In the genomic region with DNA sequence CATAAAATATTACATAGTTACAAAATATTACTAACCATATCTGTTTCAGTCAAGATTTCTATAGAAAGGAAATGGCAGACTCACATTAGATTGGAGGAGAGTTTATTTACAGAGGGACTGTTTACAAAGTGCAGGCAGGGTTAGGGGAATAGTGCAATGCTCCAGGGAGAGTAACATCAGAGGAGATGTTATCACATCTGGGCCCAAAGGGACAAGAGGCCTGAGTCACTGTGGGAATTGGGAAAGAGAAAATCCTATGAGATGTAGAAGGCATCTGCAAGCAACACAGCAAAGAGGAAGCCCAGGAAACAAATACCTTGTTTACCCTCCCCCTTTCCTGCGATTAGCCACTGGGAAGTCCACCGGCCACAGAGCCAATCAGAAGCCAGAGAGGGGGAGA, we compare ENCODE assay signal across 18 cellular contexts.
DNase-seq lines count a peak whose midpoint lies in the region; TF ChIP-seq lines count a peak whose summit lies in the region.
"Had no signal": no experiment of that assay in that cellular context is flagged by ENCODE, and none has a peak within 500 bp of the region (broad histone marks: within the 10 kb centered on the region; RNA-seq: fewer than 3 reads in every experiment).

No MANE protein-coding gene starts in this region.

- no peaks in the 10 kb centered on the region for H3K36me3 ChIP-seq in neuronal stem cell (replicated peaks in 1 of 2; ENCODE audit: control insufficient read depth in 2 of 2, insufficient read depth in 2 of 2, low read length in 2 of 2)
- H3K36me3 ChIP-seq in tibial nerve = no peaks in the 10 kb centered on the region
- H3K36me3 ChIP-seq: heart right ventricle, sigmoid colon had no signal

- H3K27ac ChIP-seq in neuronal stem cell (replicated peaks; ENCODE audit: low read length) (no peak overlapping the region), tibial nerve (no peak overlapping the region)
- H3K27ac ChIP-seq: C4-2B, heart right ventricle, KMS-11, sigmoid colon had no signal

- H2BK15ac ChIP-seq in neuronal stem cell (ENCODE audit: low read length) = no peak overlapping the region

- no peak overlapping the region for H2AK5ac ChIP-seq in neuronal stem cell (ENCODE audit: low read depth, low read length)

- no peaks in the 10 kb centered on the region for H3K27me3 ChIP-seq in neuronal stem cell (ENCODE audit: control insufficient read depth in 3 of 3, insufficient read depth in 3 of 3, low read depth in 1 of 3, low read length in 3 of 3)
- no peaks in the 10 kb centered on the region for H3K27me3 ChIP-seq in tibial nerve
- H3K27me3 ChIP-seq: heart right ventricle, sigmoid colon had no signal

- H4K91ac ChIP-seq in neuronal stem cell (ENCODE audit: low read depth, low read length, poor library complexity) = no peak overlapping the region

- no peak overlapping the region for H3K4ac ChIP-seq in neuronal stem cell (ENCODE audit: low read length)

- no peaks in the 10 kb centered on the region for H3K79me1 ChIP-seq in neuronal stem cell (ENCODE audit: low read depth, low read length)

- TF ChIP-seq CTCF in NB4 (IDR thresholded peaks at IDR 0.05; ENCODE audit: low read depth, low read length) = no peak
- no peak for TF ChIP-seq CTCF in tibial nerve (IDR thresholded peaks at IDR 0.05)

- no peak overlapping the region for H2BK120ac ChIP-seq in neuronal stem cell (ENCODE audit: low read depth, low read length)

- H3K9me3 ChIP-seq in neuronal stem cell (replicated peaks in 1 of 2; ENCODE audit: control insufficient read depth in 2 of 2, insufficient read depth in 1 of 2, low read depth in 1 of 2, low read length in 2 of 2) = no peaks in the 10 kb centered on the region
- no peaks in the 10 kb centered on the region for H3K9me3 ChIP-seq in tibial nerve
- H3K9me3 ChIP-seq: sigmoid colon had no signal

- no peak overlapping the region for H3K14ac ChIP-seq in neuronal stem cell (ENCODE audit: low read length)

- H3K4me1 ChIP-seq in neuronal stem cell (ENCODE audit: control insufficient read depth in 2 of 2, insufficient read depth in 1 of 2, low read depth in 1 of 2, low read length in 2 of 2) (no peaks in the 10 kb centered on the region), tibial nerve (peaks cover 0 to 17% (median 0%) of the 10 kb centered on the region in 4 donors)
- H3K4me1 ChIP-seq: sigmoid colon had no signal

- no peak for TF ChIP-seq POLR2A in NB4 (IDR thresholded peaks at IDR 0.05; ENCODE audit: extremely low read depth, insufficient read length)
- no peak for TF ChIP-seq POLR2A in tibial nerve (IDR thresholded peaks at IDR 0.05)

- no CpG with 5 or more reads among the region's 2 CpGs for WGBS in neuronal stem cell (ENCODE audit: extremely low coverage in 2 of 2, insufficient read length in 2 of 2, insufficient replicate concordance in 1 of 2), 2 donors
- 88 to 93% methylated on average over 2 of the region's 2 CpGs for WGBS in tibial nerve, 2 donors

- H3K9ac ChIP-seq in neuronal stem cell (ENCODE audit: low read depth, low read length, poor library complexity) = no peak overlapping the region
- H3K9ac ChIP-seq: KMS-11 had no signal

- no peak overlapping the region for H3K4me3 ChIP-seq in NB4 (ENCODE audit: low read depth, low read length)
- H3K4me3 ChIP-seq in neuronal stem cell (ENCODE audit: low read length in 2 of 2) = no peak overlapping the region
- no peak overlapping the region for H3K4me3 ChIP-seq in tibial nerve
- H3K4me3 ChIP-seq: heart right ventricle, sigmoid colon had no signal

- H3K18ac ChIP-seq in neuronal stem cell (ENCODE audit: low read length) = no peak overlapping the region

- no peak overlapping the region for H2BK12ac ChIP-seq in neuronal stem cell (ENCODE audit: low read length)

- peak; percentile 31 for DNase-seq in ELF-1 (ENCODE audit: low read depth, low spot score)
- peak; percentile 10 for DNase-seq in NB4 (ENCODE audit: low read depth)
- peak; percentile 94 for DNase-seq in fibroblast of gingiva (ENCODE audit: low read depth)
- DNase-seq in neuronal stem cell (ENCODE audit: low spot score) = no peak
- DNase-seq in pons (ENCODE audit: low spot score) = no peak
- DNase-seq in tibial nerve (ENCODE audit: low spot score in 2 of 2) = no peak
- no peak for DNase-seq in NCI-H226
- DNase-seq: activated CD8-positive, alpha-beta memory T cell treated with anti-CD3 and anti-CD28 coated beads, Interleukin-2, amount 10 ng/mL, durations not matched to agents 7 days and 5 days; amygdala; DMS 273 treated with DMSO at 0.1 percent for 48 hours; heart right ventricle; NCI-H1436 treated with DMSO at 0.1 percent for 48 hours; NCI-H446; sigmoid colon; stimulated activated CD4-positive, alpha-beta T cell treated with anti-CD3 and anti-CD28 coated beads, Interleukin-4, amount 100 ng/mL, for 1 hour; substantia nigra had no signal

- no peak for TF ChIP-seq EP300 in tibial nerve (IDR thresholded peaks at IDR 0.05)

- no peak overlapping the region for H4K8ac ChIP-seq in neuronal stem cell (ENCODE audit: low read depth, low read length)

- H3K23ac ChIP-seq in neuronal stem cell (ENCODE audit: low read depth, low read length, poor library complexity) = no peak overlapping the region

- H3K4me2 ChIP-seq in neuronal stem cell (ENCODE audit: insufficient read depth, low read length, poor library complexity, severe bottlenecking) = no peak overlapping the region
- H3K4me2 ChIP-seq: KMS-11 had no signal

- H2BK5ac ChIP-seq in neuronal stem cell (ENCODE audit: low read length) = no peak overlapping the region

- peak overlapping the region; percentile 13 for H2AFZ ChIP-seq in neuronal stem cell (ENCODE audit: low read length)

Comparison
In these comparisons a context has a peak if more than half of its experiments do, and no peak if none do; other contexts are left out.
1. DNase-seq: peak in ELF-1 (single experiment), NB4 (single experiment) and fibroblast of gingiva (single experiment); none in neuronal stem cell (single experiment), pons (single experiment), tibial nerve (0 of 2) and NCI-H226 (single experiment).